22 cellular contexts compared by ENCODE assay signal in genomic region chr10:49044293-49045217, GRCh38.
"Had no signal": no experiment of that assay in that cellular context is flagged by ENCODE, and none has a peak within 500 bp of the region (broad histone marks: within the 10 kb centered on the region; RNA-seq: fewer than 3 reads in every experiment).

No MANE protein-coding gene starts in this region.

- H3K9me3 ChIP-seq: MG63, SK-N-SH had no signal

- H3K9me2 ChIP-seq: SK-N-SH had no signal

- H3K36me3 ChIP-seq: MG63 had no signal

- H3K27me3 ChIP-seq: MG63 had no signal

- H3K4me3 ChIP-seq: MG63 had no signal

- H3K9ac ChIP-seq: SK-N-SH had no signal

- ATAC-seq: Panc1, PC-3 had no signal

- DNase-seq: Karpas-422; KG1; MG63; NCI-H1092; NCI-H1436; NCI-H187; NCI-H2029; NCI-H2081 treated with DMSO at 0.1 percent for 48 hours; NCI-H2171; NCI-H226; NCI-H446; NCI-H510A; NCI-H524 treated with DMSO at 0.1 percent for 48 hours; NCI-H69; NCI-H774; NK-92 treated with Interleukin-12 subunit alpha and Interleukin-12 subunit beta, amount 100 ng/mL, for 24 hours; PC-3; SHP77; SK-N-SH; SW 1271 had no signal

- H3K4me2 ChIP-seq: SK-N-SH had no signal

- H3K27ac ChIP-seq: RWPE1 had no signal
